23 cellular contexts compared by ENCODE assay signal in genomic region chr5:9619331-9620092, GRCh38. TPM values are rescaled to one million over a fixed set of nuclear protein-coding genes. Genes with fewer than 3 reads are reported as not detected.
"Had no signal": no experiment of that assay in that cellular context is flagged by ENCODE, and none has a peak within 500 bp of the region (broad histone marks: within the 10 kb centered on the region; RNA-seq: fewer than 3 reads in every experiment).

No MANE protein-coding gene starts in this region.

- H3K36me3 Mint-ChIP-seq: activated CD4-positive, alpha-beta memory T cell treated with anti-CD3 and anti-CD28 coated beads for 36 hours; activated naive CD8-positive, alpha-beta T cell; brain had no signal

- H3K9me3 Mint-ChIP-seq: activated CD4-positive, alpha-beta memory T cell treated with anti-CD3 and anti-CD28 coated beads for 36 hours had no signal

- ATAC-seq: activated T-cell treated with anti-CD3 and anti-CD28 coated beads, Interleukin-2, amount 50 U/mL, for 4 hours had no signal

- H3K36me3 ChIP-seq: Peyer's patch had no signal

- H3K27me3 Mint-ChIP-seq: activated CD4-positive, alpha-beta memory T cell treated with anti-CD3 and anti-CD28 coated beads for 36 hours; activated CD4-positive, alpha-beta T cell treated with anti-CD3 and anti-CD28 coated beads, Interleukin-2, amount 10 ng/mL, durations not matched to agents 7 days and 5 days had no signal

- H3K27me3 ChIP-seq: Peyer's patch had no signal

- H3K9me3 ChIP-seq: Peyer's patch had no signal

- H3K27ac Mint-ChIP-seq: activated CD4-positive, alpha-beta memory T cell treated with anti-CD3 and anti-CD28 coated beads for 36 hours; activated CD4-positive, alpha-beta T cell treated with anti-CD3 and anti-CD28 coated beads, Interleukin-2, amount 10 ng/mL, durations not matched to agents 7 days and 5 days; activated naive CD4-positive, alpha-beta T cell treated with anti-CD3 and anti-CD28 coated beads for 36 hours; activated naive CD8-positive, alpha-beta T cell; brain had no signal

- H3K27ac ChIP-seq: Peyer's patch, VCaP had no signal

- H3K4me1 Mint-ChIP-seq: activated CD4-positive, alpha-beta T cell treated with anti-CD3 and anti-CD28 coated beads, Interleukin-2, amount 10 ng/mL, durations not matched to agents 7 days and 5 days had no signal

- H3K4me3 Mint-ChIP-seq: activated CD4-positive, alpha-beta memory T cell treated with anti-CD3 and anti-CD28 coated beads for 36 hours; activated CD4-positive, alpha-beta T cell treated with anti-CD3 and anti-CD28 coated beads, Interleukin-2, amount 10 ng/mL, durations not matched to agents 7 days and 5 days; activated naive CD4-positive, alpha-beta T cell treated with anti-CD3 and anti-CD28 coated beads for 36 hours; activated naive CD8-positive, alpha-beta T cell; activated T-cell treated with anti-CD3 and anti-CD28 coated beads, Interleukin-2, amount 50 U/mL, for 4 hours; brain had no signal

- H3K4me1 ChIP-seq: Peyer's patch had no signal

- DNase-seq: activated CD4-positive, alpha-beta memory T cell treated with anti-CD3 and anti-CD28 coated beads for 36 hours; activated CD4-positive, alpha-beta T cell treated with anti-CD3 and anti-CD28 coated beads, Interleukin-2, amount 10 ng/mL, durations not matched to agents 7 days and 5 days; activated CD4-positive, CD25-positive, alpha-beta regulatory T cell; activated CD8-positive, alpha-beta memory T cell treated with anti-CD3 and anti-CD28 coated beads for 24 hours; activated effector memory CD4-positive, alpha-beta T cell treated with anti-CD3 and anti-CD28 coated beads, Interleukin-2, amount 50 U/mL, for 16 hours; activated naive CD4-positive, alpha-beta T cell treated with anti-CD3 and anti-CD28 coated beads for 36 hours; activated T-cell treated with anti-CD3 and anti-CD28 coated beads, Interleukin-2, amount 50 U/mL, for 4 hours; amygdala; MM.1S; NCI-H1105; NCI-H1436; NCI-H1694 treated with DMSO at 0.1 percent for 48 hours; NCI-H2029 treated with DMSO at 0.1 percent for 48 hours; NCI-H446; NCI-H524; Peyer's patch; SIG-M5; T-helper 1 cell had no signal

- H3K4me3 ChIP-seq: Peyer's patch had no signal

RNA-seq across cellular contexts. Expression of gene TAS2R1, which starts 10.6 kb away (rescaled TPM):
- total RNA-seq: activated CD4-positive, alpha-beta memory T cell treated with anti-CD3 and anti-CD28 coated beads for 36 hours; activated CD4-positive, alpha-beta T cell treated with anti-CD3 and anti-CD28 coated beads, Interleukin-2, amount 10 ng/mL, durations not matched to agents 7 days and 5 days; activated naive CD4-positive, alpha-beta T cell treated with anti-CD3 and anti-CD28 coated beads for 36 hours; activated T-cell treated with anti-CD3 and anti-CD28 coated beads, Interleukin-2, amount 50 U/mL, for 4 hours; astrocyte; Peyer's patch; T-helper 2 cell treated with Interferon-gamma antibody and Interleukin-4, amounts not matched to agents 100 ng/mL and 5 ng/mL, for 36 hours had no signal
